ENCODE assay signal across 14 cellular contexts in genomic region chr12:127811988-127812387, GRCh38.
DNase-seq lines count a peak whose midpoint lies in the region; ATAC-seq and TF ChIP-seq lines count a peak whose summit lies in the region.
"Had no signal": no experiment of that assay in that cellular context is flagged by ENCODE, and none has a peak within 500 bp of the region (broad histone marks: within the 10 kb centered on the region; RNA-seq: fewer than 3 reads in every experiment).

No MANE protein-coding gene starts in this region.

- H3K27ac ChIP-seq in brain microvascular endothelial cell = no peak overlapping the region
- H3K27ac ChIP-seq in temporal lobe (ENCODE audit: low read depth, low read length) = peak overlapping the region; percentile 33
- H3K27ac ChIP-seq: A549, testis had no signal

- in situ Hi-C loops in brain microvascular endothelial cell (cut with HindIII; ENCODE audit: low pct_ligation_motif_present, low sequenced_read_pairs) = no loop called here

- H3K27me3 ChIP-seq in brain microvascular endothelial cell (replicated peaks) = no peaks in the 10 kb centered on the region
- H3K27me3 ChIP-seq: testis had no signal

- DNase-seq in SHP77 (lab: John Stamatoyannopoulos, UW) = peak; percentile 14 to 45
- DNase-seq in SHP77 treated with DMSO at 0.1 percent for 48 hours (lab: John Stamatoyannopoulos, UW) = no peak
- peak; percentile 72 for DNase-seq in brain microvascular endothelial cell
- DNase-seq in inferior parietal cortex (ENCODE audit: extremely low spot score) = peak; percentile 35
- DNase-seq in Kasumi-1 (lab: John Stamatoyannopoulos, UW) = no peak
- DNase-seq in KG1 (lab: John Stamatoyannopoulos, UW) = no peak
- DNase-seq: activated T-cell treated with anti-CD3 and anti-CD28 coated beads, Interleukin-2, amount 50 U/mL, for 4 hours; cerebellar nuclear complex; NCI-H1092; OCI-M1; testis had no signal

- no peak overlapping the region for H3K4me3 ChIP-seq in brain microvascular endothelial cell (ENCODE audit: low read depth, low read length)
- H3K4me3 ChIP-seq: A549, testis had no signal

- no peaks in the 10 kb centered on the region for H3K36me3 ChIP-seq in brain microvascular endothelial cell (replicated peaks)

- no peak for ATAC-seq in HG03432 (IDR thresholded peaks at IDR 0.05; ENCODE audit: unreplicated experiment)
- ATAC-seq: A549; activated T-cell treated with anti-CD3 and anti-CD28 coated beads, Interleukin-2, amount 50 U/mL, for 4 hours had no signal

- no peak for TF ChIP-seq CTCF in brain microvascular endothelial cell (IDR thresholded peaks at IDR 0.05; ENCODE audit: low read depth, low read length, missing control alignments)

Comparison
In these comparisons a context has a peak if more than half of its experiments do, and no peak if none do; other contexts are left out.
1. DNase-seq: peak in SHP77 (2 of 2), brain microvascular endothelial cell (single experiment) and inferior parietal cortex (single experiment); none in SHP77 treated with DMSO at 0.1 percent for 48 hours (single experiment), Kasumi-1 (0 of 2) and KG1 (single experiment).